11 cellular contexts compared by ENCODE assay signal in genomic region chr4:171629182-171629581, GRCh38.
A peak's percentile ranks its signal among the peaks of the same experiment; 100 is the strongest.
DNase-seq lines count a peak whose midpoint lies in the region; ATAC-seq and TF ChIP-seq lines count a peak whose summit lies in the region.
"Had no signal": no experiment of that assay in that cellular context is flagged by ENCODE, and none has a peak within 500 bp of the region (broad histone marks: within the 10 kb centered on the region; RNA-seq: fewer than 3 reads in every experiment).

No MANE protein-coding gene starts in this region.

- no peaks in the 10 kb centered on the region for H3K4me1 ChIP-seq in suprapubic skin
- H3K4me1 ChIP-seq: prostate gland had no signal

- TF ChIP-seq POLR2A in suprapubic skin (IDR thresholded peaks at IDR 0.05) = no peak

- H3K9me3 Mint-ChIP-seq in stimulated activated naive B cell treated with anti-CD40 and anti-IgM and Interleukin-4, amounts not matched to agents 10 μg/mL and 1 μg/mL and 100 μg/mL, for 72 hours = peaks cover 10 to 13% of the 10 kb centered on the region in 2 donors
- peaks cover 15% of the 10 kb centered on the region for H3K9me3 Mint-ChIP-seq in mesothelial cell of epicardium

- no peak overlapping the region for H3K27ac ChIP-seq in suprapubic skin
- H3K27ac ChIP-seq: prostate gland had no signal

- H3K27me3 ChIP-seq in suprapubic skin = no peaks in the 10 kb centered on the region

- peak overlapping the region; percentile 74 for H3K27ac Mint-ChIP-seq in stimulated activated naive B cell treated with anti-CD40 and anti-IgM and Interleukin-4, amounts not matched to agents 10 μg/mL and 1 μg/mL and 100 μg/mL, for 72 hours
- no peak overlapping the region for H3K27ac Mint-ChIP-seq in mesothelial cell of epicardium

- no peaks in the 10 kb centered on the region for H3K27me3 Mint-ChIP-seq in stimulated activated naive B cell treated with anti-CD40 and anti-IgM and Interleukin-4, amounts not matched to agents 10 μg/mL and 1 μg/mL and 100 μg/mL, for 72 hours
- no peaks in the 10 kb centered on the region for H3K27me3 Mint-ChIP-seq in mesothelial cell of epicardium (ENCODE audit: low read depth)

- peak overlapping the region in 1 of 2 donors; percentile 32 for H3K4me3 Mint-ChIP-seq in stimulated activated naive B cell treated with anti-CD40 and anti-IgM and Interleukin-4, amounts not matched to agents 10 μg/mL and 1 μg/mL and 100 μg/mL, for 72 hours
- no peak overlapping the region for H3K4me3 Mint-ChIP-seq in mesothelial cell of epicardium

- no peak overlapping the region for H3K4me3 ChIP-seq in suprapubic skin
- H3K4me3 ChIP-seq: prostate gland had no signal

- WGBS in suprapubic skin = 80% methylated on average over 3 of the region's 3 CpGs

- TF ChIP-seq EP300 in suprapubic skin (IDR thresholded peaks at IDR 0.05) = no peak

- peak; percentile 27 for DNase-seq in stimulated activated naive B cell treated with anti-CD40 and anti-IgM and Interleukin-4, amounts not matched to agents 10 μg/mL and 1 μg/mL and 100 μg/mL, for 72 hours
- DNase-seq in suprapubic skin (ENCODE audit: low spot score in 2 of 2) = no peak
- no peak for DNase-seq in glomerular visceral epithelial cell (ENCODE audit: extremely low spot score)
- no peak for DNase-seq in mesothelial cell of epicardium (ENCODE audit: low spot score in 2 of 2, unreplicated experiment in 2 of 2)
- DNase-seq: hypothalamus, NCI-H187 treated with DMSO at 0.1 percent for 48 hours, RPMI8226 had no signal

- H3K4me1 Mint-ChIP-seq in stimulated activated naive B cell treated with anti-CD40 and anti-IgM and Interleukin-4, amounts not matched to agents 10 μg/mL and 1 μg/mL and 100 μg/mL, for 72 hours = peaks cover 12 to 15% of the 10 kb centered on the region in 2 donors
- H3K4me1 Mint-ChIP-seq in mesothelial cell of epicardium = peaks cover 3% of the 10 kb centered on the region

- TF ChIP-seq CTCF in suprapubic skin (IDR thresholded peaks at IDR 0.05) (no peak), mesothelial cell of epicardium (IDR thresholded peaks at IDR 0.05; ENCODE audit: unreplicated experiment) (no peak)

- no peaks in the 10 kb centered on the region for H3K36me3 ChIP-seq in suprapubic skin
- H3K36me3 ChIP-seq: prostate gland had no signal

- ATAC-seq in GM19324 (IDR thresholded peaks at IDR 0.05; ENCODE audit: low FRiP score, unreplicated experiment) (peak; percentile 63), HG02588 (IDR thresholded peaks at IDR 0.05; ENCODE audit: unreplicated experiment) (peak; percentile 90), HG03280 (IDR thresholded peaks at IDR 0.05; ENCODE audit: unreplicated experiment) (peak; percentile 81)
- ATAC-seq in stimulated activated naive B cell treated with anti-CD40 and anti-IgM and Interleukin-4, amounts not matched to agents 10 μg/mL and 1 μg/mL and 100 μg/mL, for 72 hours (replicated peaks) = peak; percentile 99

- H3K36me3 Mint-ChIP-seq in stimulated activated naive B cell treated with anti-CD40 and anti-IgM and Interleukin-4, amounts not matched to agents 10 μg/mL and 1 μg/mL and 100 μg/mL, for 72 hours = peaks cover 7 to 10% of the 10 kb centered on the region in 2 donors
- no peaks in the 10 kb centered on the region for H3K36me3 Mint-ChIP-seq in mesothelial cell of epicardium

- H3K9me3 ChIP-seq in suprapubic skin = peaks cover 5% of the 10 kb centered on the region
- H3K9me3 ChIP-seq: prostate gland had no signal
